Comparison of ENCODE assay signal across 16 cellular contexts in the genomic region with DNA sequence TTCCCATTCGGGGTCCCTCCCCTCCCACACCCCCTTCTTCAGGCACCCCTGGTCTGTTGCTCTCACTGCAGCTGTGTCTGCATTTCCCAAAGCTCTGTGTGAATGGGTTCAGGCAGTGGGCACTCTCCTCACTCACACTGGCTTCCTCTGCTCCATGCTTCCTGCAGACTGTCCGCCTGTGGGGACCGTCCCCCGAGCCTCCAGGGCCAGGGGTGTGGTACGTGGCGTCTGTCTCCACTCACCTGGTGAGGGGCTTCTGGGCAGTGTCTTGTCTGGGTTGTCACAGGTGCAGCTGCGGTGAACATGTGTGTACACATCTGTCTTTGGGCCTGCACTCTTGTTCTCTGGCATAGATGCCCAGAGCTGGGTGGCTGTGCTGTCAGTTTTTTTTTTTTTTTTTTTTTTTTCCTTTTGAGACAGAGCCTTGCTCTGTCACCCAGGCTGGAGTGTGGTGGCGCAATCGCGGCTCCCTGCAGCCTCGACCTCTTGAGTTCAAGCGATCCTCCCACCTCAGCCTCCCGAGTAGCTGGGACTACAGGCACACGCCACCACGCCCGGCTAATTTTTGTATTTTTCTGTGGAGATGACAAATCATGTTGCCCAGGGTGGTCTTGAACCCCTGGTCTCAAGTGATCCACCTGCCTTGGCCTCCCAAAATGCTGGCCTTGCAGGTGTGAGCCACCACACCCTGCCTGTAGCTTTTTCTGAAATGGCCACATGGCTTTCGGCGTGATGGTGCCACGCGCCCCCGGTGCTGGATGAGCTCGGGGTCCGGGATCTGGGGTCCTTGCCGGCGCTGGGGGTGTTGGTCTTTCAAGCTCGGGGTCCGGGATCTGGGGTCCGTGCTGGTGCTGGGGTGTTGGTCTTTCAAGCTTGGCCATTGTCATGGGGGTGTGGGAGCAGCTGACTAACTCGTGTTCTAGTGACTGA. TPM values are rescaled to one million over a fixed set of nuclear protein-coding genes. Genes with fewer than 3 reads are reported as not detected.
DNase-seq lines count a peak whose midpoint lies in the region; ATAC-seq and TF ChIP-seq lines count a peak whose summit lies in the region.
"Had no signal": no experiment of that assay in that cellular context is flagged by ENCODE, and none has a peak within 500 bp of the region (broad histone marks: within the 10 kb centered on the region; RNA-seq: fewer than 3 reads in every experiment).

No MANE protein-coding gene starts in this region.

- no peaks in the 10 kb centered on the region for H3K27me3 ChIP-seq in CD4-positive, alpha-beta T cell (ENCODE audit: control insufficient read depth, insufficient read depth, low read length)
- no peaks in the 10 kb centered on the region for H3K27me3 ChIP-seq in right lobe of liver

- DNase-seq in activated naive CD4-positive, alpha-beta T cell (lab: John Stamatoyannopoulos, UW): no peak
- DNase-seq in CD4-positive, alpha-beta T cell: no peak
- DNase-seq in chondrocyte (ENCODE audit: low spot score) (peak; percentile 84), right lobe of liver (peak in 2 of 3 donors; percentile 13 to 45), DMS79 treated with DMSO at 0.1 percent for 48 hours (lab: John Stamatoyannopoulos, UW) (no peak), NCI-H345 treated with DMSO at 0.1 percent for 48 hours (lab: John Stamatoyannopoulos, UW; ENCODE audit: unreplicated experiment) (no peak), osteocyte (ENCODE audit: extremely low spot score, unreplicated experiment) (no peak)
- DNase-seq: ACHN; CD8-positive, alpha-beta T cell; COR-L47; DMS153 had no signal

- no peak for ATAC-seq in CD4-positive, alpha-beta T cell (ENCODE audit: poor library complexity)
- ATAC-seq in right lobe of liver: no peak
- ATAC-seq: CD8-positive, alpha-beta T cell; HCT116 had no signal

- WGBS in right lobe of liver (ENCODE audit: insufficient coverage, low coverage, low lambda C conversion rate, missing lambda C conversion rate): 94% methylated on average over 16 of the region's 29 CpGs

- H3K27ac ChIP-seq in CD4-positive, alpha-beta T cell (ENCODE audit: low read depth, low read length): no peak overlapping the region
- H3K27ac ChIP-seq in right lobe of liver: no peak overlapping the region
- H3K27ac ChIP-seq: HL-60 had no signal

- H3K4me3 ChIP-seq in right lobe of liver: no peak overlapping the region

- no peak overlapping the region for H3K4me3 Mint-ChIP-seq in activated naive CD4-positive, alpha-beta T cell treated with anti-CD3 and anti-CD28 coated beads, Interleukin-2, amount 50 U/mL, for 24 hours
- H3K4me3 Mint-ChIP-seq in CD4-positive, alpha-beta T cell: no peak overlapping the region
- H3K4me3 Mint-ChIP-seq in chondrocyte (ENCODE audit: unreplicated experiment) (no peak overlapping the region), osteocyte (ENCODE audit: unreplicated experiment) (no peak overlapping the region)
- H3K4me3 Mint-ChIP-seq: B cell; CD8-positive, alpha-beta T cell had no signal

- intact Hi-C loops in CD4-positive, alpha-beta T cell (cut with DNase I, micrococcal nuclease): no loop called here
- intact Hi-C loops in right lobe of liver (cut with DNase I): no loop called here

- H3K27me3 Mint-ChIP-seq in activated naive CD4-positive, alpha-beta T cell treated with anti-CD3 and anti-CD28 coated beads, Interleukin-2, amount 50 U/mL, for 24 hours: no peaks in the 10 kb centered on the region
- H3K27me3 Mint-ChIP-seq in CD4-positive, alpha-beta T cell: no peaks in the 10 kb centered on the region
- H3K27me3 Mint-ChIP-seq in chondrocyte (ENCODE audit: low read depth): no peaks in the 10 kb centered on the region
- H3K27me3 Mint-ChIP-seq in osteocyte (ENCODE audit: unreplicated experiment): no peaks in the 10 kb centered on the region
- H3K27me3 Mint-ChIP-seq: B cell had no signal

- no peaks in the 10 kb centered on the region for H3K4me1 ChIP-seq in right lobe of liver

- H3K4me1 Mint-ChIP-seq in activated naive CD4-positive, alpha-beta T cell treated with anti-CD3 and anti-CD28 coated beads, Interleukin-2, amount 50 U/mL, for 24 hours: peaks cover 33% of the 10 kb centered on the region
- H3K4me1 Mint-ChIP-seq in CD4-positive, alpha-beta T cell (ENCODE audit: low read depth): peaks cover 33% of the 10 kb centered on the region
- H3K4me1 Mint-ChIP-seq in chondrocyte (ENCODE audit: low read depth) (peaks cover 26% of the 10 kb centered on the region), osteocyte (ENCODE audit: unreplicated experiment) (peaks cover 31% of the 10 kb centered on the region)

- H3K9me3 Mint-ChIP-seq in activated naive CD4-positive, alpha-beta T cell treated with anti-CD3 and anti-CD28 coated beads, Interleukin-2, amount 50 U/mL, for 24 hours: no peaks in the 10 kb centered on the region
- no peaks in the 10 kb centered on the region for H3K9me3 Mint-ChIP-seq in CD4-positive, alpha-beta T cell
- H3K9me3 Mint-ChIP-seq in chondrocyte (ENCODE audit: low read depth) (no peaks in the 10 kb centered on the region), osteocyte (ENCODE audit: unreplicated experiment) (no peaks in the 10 kb centered on the region)
- H3K9me3 Mint-ChIP-seq: CD8-positive, alpha-beta T cell had no signal

- TF ChIP-seq POLR2A in right lobe of liver (IDR thresholded peaks at IDR 0.05): no peak

- peaks cover 10% of the 10 kb centered on the region for H3K36me3 Mint-ChIP-seq in activated naive CD4-positive, alpha-beta T cell treated with anti-CD3 and anti-CD28 coated beads, Interleukin-2, amount 50 U/mL, for 24 hours
- H3K36me3 Mint-ChIP-seq in CD4-positive, alpha-beta T cell (ENCODE audit: low read depth): peaks cover 45% of the 10 kb centered on the region
- H3K36me3 Mint-ChIP-seq in chondrocyte (ENCODE audit: low read depth) (peaks cover 4% of the 10 kb centered on the region), osteocyte (ENCODE audit: unreplicated experiment) (peaks cover 7% of the 10 kb centered on the region)

- H3K36me3 ChIP-seq in right lobe of liver: peaks cover 0 to 5% (median 0%) of the 10 kb centered on the region in 4 donors

- H3K9me3 ChIP-seq in CD4-positive, alpha-beta T cell (ENCODE audit: control insufficient read depth, low read length): no peaks in the 10 kb centered on the region
- no peaks in the 10 kb centered on the region for H3K9me3 ChIP-seq in right lobe of liver

- CTCF ChIA-PET in CD4-positive, alpha-beta T cell (lab: Charles Lee): interaction anchor here (1.6 to 1.8 kb wide), 2 partner anchors 13 to 33 kb away, joined by 3 to 4 read pairs; no protein-coding TSS in a partner anchor

- POLR2A ChIA-PET in CD4-positive, alpha-beta T cell (lab: Charles Lee): interaction anchor here (4.4 kb wide), 1 partner anchor 13 kb away, joined by 29 read pairs; no protein-coding TSS in a partner anchor

- TF ChIP-seq CTCF in CD4-positive, alpha-beta T cell (IDR thresholded peaks at IDR 0.05): no peak
- TF ChIP-seq CTCF in chondrocyte (IDR thresholded peaks at IDR 0.05) (no peak), right lobe of liver (IDR thresholded peaks at IDR 0.05) (no peak), osteocyte (IDR thresholded peaks at IDR 0.05) (no peak)

- H3K27ac Mint-ChIP-seq in activated naive CD4-positive, alpha-beta T cell treated with anti-CD3 and anti-CD28 coated beads, Interleukin-2, amount 50 U/mL, for 24 hours: peak overlapping the region; percentile 17
- peak overlapping the region; percentile 39 for H3K27ac Mint-ChIP-seq in CD4-positive, alpha-beta T cell
- no peak overlapping the region for H3K27ac Mint-ChIP-seq in chondrocyte (ENCODE audit: unreplicated experiment)
- no peak overlapping the region for H3K27ac Mint-ChIP-seq in osteocyte (ENCODE audit: unreplicated experiment)
- H3K27ac Mint-ChIP-seq: B cell had no signal

RNA-seq across cellular contexts. Expression of a gene that starts 56.5 kb away (rescaled TPM):
- not detected for total RNA-seq in CD4-positive, alpha-beta T cell
- total RNA-seq in chondrocyte (not detected in 3 replicates), right lobe of liver (not detected), osteocyte (not detected in 2 replicates)
- total RNA-seq: A172; B cell; CD8-positive, alpha-beta T cell had no signal

Comparison
In these comparisons a context has a peak if more than half of its experiments do, and no peak if none do; other contexts are left out.
1. H3K27ac Mint-ChIP-seq: peak in activated naive CD4-positive, alpha-beta T cell treated with anti-CD3 and anti-CD28 coated beads, Interleukin-2, amount 50 U/mL, for 24 hours (single experiment) and CD4-positive, alpha-beta T cell (single experiment); none in chondrocyte (single experiment) and osteocyte (single experiment).
2. DNase-seq: peak in chondrocyte (single experiment) and right lobe of liver (2 of 3); none in activated naive CD4-positive, alpha-beta T cell (0 of 4), CD4-positive, alpha-beta T cell (0 of 10), DMS79 treated with DMSO at 0.1 percent for 48 hours (single experiment), NCI-H345 treated with DMSO at 0.1 percent for 48 hours (single experiment) and osteocyte (single experiment).